In genomic region chr1:32361308-32361673, GRCh38 we compare ENCODE assay signal across 16 cellular contexts. TPM values are rescaled to one million over a fixed set of nuclear protein-coding genes. Genes with fewer than 3 reads are reported as not detected.
A peak's percentile ranks its signal among the peaks of the same experiment; 100 is the strongest.
DNase-seq lines count a peak whose midpoint lies in the region; ATAC-seq and TF ChIP-seq lines count a peak whose summit lies in the region.
"Had no signal": no experiment of that assay in that cellular context is flagged by ENCODE, and none has a peak within 500 bp of the region (broad histone marks: within the 10 kb centered on the region; RNA-seq: fewer than 3 reads in every experiment).

No MANE protein-coding gene starts in this region.

- H2AK5ac ChIP-seq in neuronal stem cell (ENCODE audit: low read depth, low read length): peak overlapping the region; percentile 54

- peak overlapping the region; percentile 31 for H3K18ac ChIP-seq in neuronal stem cell (ENCODE audit: low read length)

- H3K27me3 ChIP-seq in breast epithelium (no peaks in the 10 kb centered on the region), neuronal stem cell (ENCODE audit: control insufficient read depth in 3 of 3, insufficient read depth in 3 of 3, low read depth in 1 of 3, low read length in 3 of 3) (peaks cover 0 to 7% (median 0%) of the 10 kb centered on the region in 3 experiments), upper lobe of left lung (peaks cover 0 to 4% (median 0%) of the 10 kb centered on the region in 4 donors)
- H3K27me3 ChIP-seq in CD8-positive, alpha-beta memory T cell (ENCODE audit: insufficient read depth, low read length, poor library complexity, severe bottlenecking): no peaks in the 10 kb centered on the region

- ATAC-seq in effector memory CD8-positive, alpha-beta T cell (replicated peaks): no peak
- no peak for ATAC-seq in upper lobe of left lung (ENCODE audit: low FRiP score in 2 of 2)

- H3K4ac ChIP-seq in neuronal stem cell (ENCODE audit: low read length): no peak overlapping the region

- no peak for TF ChIP-seq POLR2A in breast epithelium (IDR thresholded peaks at IDR 0.05)
- TF ChIP-seq POLR2A in upper lobe of left lung (IDR thresholded peaks at IDR 0.05): no peak

- no peak overlapping the region for H2BK12ac ChIP-seq in neuronal stem cell (ENCODE audit: low read length)

- H3K9me3 ChIP-seq in breast epithelium (no peaks in the 10 kb centered on the region), neuronal stem cell (replicated peaks in 1 of 2; ENCODE audit: control insufficient read depth in 2 of 2, insufficient read depth in 1 of 2, low read depth in 1 of 2, low read length in 2 of 2) (peaks cover 0 to 2% of the 10 kb centered on the region in 2 donors), upper lobe of left lung (no peaks in the 10 kb centered on the region)
- H3K9me3 ChIP-seq in CD8-positive, alpha-beta memory T cell (ENCODE audit: low read length): no peaks in the 10 kb centered on the region
- H3K9me3 ChIP-seq: neutrophil had no signal

- peak overlapping the region; percentile 25 for H3K14ac ChIP-seq in neuronal stem cell (ENCODE audit: low read length)

- H3K27ac ChIP-seq in breast epithelium: peak overlapping the region; percentile 33 to 36
- H3K27ac ChIP-seq in neuronal stem cell (replicated peaks; ENCODE audit: low read length): no peak overlapping the region
- H3K27ac ChIP-seq in upper lobe of left lung: no peak overlapping the region
- no peak overlapping the region for H3K27ac ChIP-seq in CD8-positive, alpha-beta memory T cell (ENCODE audit: low read depth, low read length)
- H3K27ac ChIP-seq: neutrophil, PC-9 had no signal

- no peaks in the 10 kb centered on the region for H3K79me1 ChIP-seq in neuronal stem cell (ENCODE audit: low read depth, low read length)

- peaks cover 50% of the 10 kb centered on the region for H3K36me3 Mint-ChIP-seq in MCF 10A (ENCODE audit: insufficient read depth, unreplicated experiment)
- H3K36me3 Mint-ChIP-seq in effector memory CD8-positive, alpha-beta T cell (ENCODE audit: insufficient read depth): peaks cover 30% of the 10 kb centered on the region
- H3K36me3 Mint-ChIP-seq in CD8-positive, alpha-beta memory T cell: peaks cover 0 to 27% (median 14%) of the 10 kb centered on the region in 3 donors

- WGBS in neuronal stem cell (ENCODE audit: extremely low coverage in 2 of 2, insufficient read length in 2 of 2, insufficient replicate concordance in 1 of 2), 2 donors: no CpG with 5 or more reads among the region's 35 CpGs
- 77 to 78% methylated on average over 21 to 30 of the region's 35 CpGs for WGBS in upper lobe of left lung, 2 donors

- no peak overlapping the region for H4K91ac ChIP-seq in neuronal stem cell (ENCODE audit: low read depth, low read length, poor library complexity)

- no peak overlapping the region for H2AFZ ChIP-seq in neuronal stem cell (ENCODE audit: low read length)
- H2AFZ ChIP-seq: PC-9 had no signal

- intact Hi-C loops in breast epithelium (cut with DNase I; ENCODE audit: low total_unique reads) (no loop called here), MCF 10A (cut with micrococcal nuclease) (no loop called here)

- CTCF ChIA-PET in MCF 10A (lab: Yijun Ruan, JAX): no interaction called here
- CTCF ChIA-PET in CD8-positive, alpha-beta memory T cell (lab: Charles Lee): no interaction called here

- H3K4me3 Mint-ChIP-seq in MCF 10A (ENCODE audit: unreplicated experiment): no peak overlapping the region
- peak overlapping the region; percentile 66 to 70 for H3K4me3 Mint-ChIP-seq in effector memory CD8-positive, alpha-beta T cell
- no peak overlapping the region for H3K4me3 Mint-ChIP-seq in CD8-positive, alpha-beta memory T cell

- H3K36me3 ChIP-seq in breast epithelium: peaks cover 4% of the 10 kb centered on the region
- H3K36me3 ChIP-seq in neuronal stem cell (replicated peaks in 1 of 2; ENCODE audit: control insufficient read depth in 2 of 2, insufficient read depth in 2 of 2, low read length in 2 of 2): peaks cover 20 to 51% of the 10 kb centered on the region in 2 donors
- peaks cover 0 to 31% (median 15%) of the 10 kb centered on the region in 4 donors for H3K36me3 ChIP-seq in upper lobe of left lung
- H3K36me3 ChIP-seq in CD8-positive, alpha-beta memory T cell (ENCODE audit: insufficient read depth, low read length): no peaks in the 10 kb centered on the region

- no peak overlapping the region for H3K9ac ChIP-seq in neuronal stem cell (ENCODE audit: low read depth, low read length, poor library complexity)

- no peak overlapping the region for H2BK15ac ChIP-seq in neuronal stem cell (ENCODE audit: low read length)

- H3K9me3 Mint-ChIP-seq in MCF 10A (ENCODE audit: unreplicated experiment): no peaks in the 10 kb centered on the region
- no peaks in the 10 kb centered on the region for H3K9me3 Mint-ChIP-seq in effector memory CD8-positive, alpha-beta T cell
- no peaks in the 10 kb centered on the region for H3K9me3 Mint-ChIP-seq in CD8-positive, alpha-beta memory T cell
- H3K9me3 Mint-ChIP-seq: stimulated activated naive CD8-positive, alpha-beta T cell treated with anti-CD3 and anti-CD28 coated beads, Interleukin-15, Interleukin-2, amounts not matched to agents 100 ng/mL and 50 ng/mL, for 24 hours had no signal

- H3K23ac ChIP-seq in neuronal stem cell (ENCODE audit: low read depth, low read length, poor library complexity): peak overlapping the region; percentile 68

- BruUV-seq in MCF 10A (replicated peaks; lab: Mats Ljungman, UMichigan): no TSS peak

- no peaks in the 10 kb centered on the region for H3K27me3 Mint-ChIP-seq in MCF 10A (ENCODE audit: insufficient read depth, unreplicated experiment)
- H3K27me3 Mint-ChIP-seq in effector memory CD8-positive, alpha-beta T cell: peaks cover 0 to 9% of the 10 kb centered on the region in 2 donors
- peaks cover 3 to 4% of the 10 kb centered on the region in 2 donors for H3K27me3 Mint-ChIP-seq in CD8-positive, alpha-beta memory T cell
- H3K27me3 Mint-ChIP-seq: stimulated activated naive CD8-positive, alpha-beta T cell treated with anti-CD3 and anti-CD28 coated beads, Interleukin-15, Interleukin-2, amounts not matched to agents 100 ng/mL and 50 ng/mL, for 24 hours had no signal

- DNase-seq in breast epithelium (ENCODE audit: low spot score in 2 of 2): no peak
- no peak for DNase-seq in MCF 10A (ENCODE audit: unreplicated experiment)
- DNase-seq in effector memory CD8-positive, alpha-beta T cell: no peak
- DNase-seq in neuronal stem cell (ENCODE audit: low spot score): no peak
- no peak for DNase-seq in upper lobe of left lung
- no peak for DNase-seq in AML-193 (lab: John Stamatoyannopoulos, UW)
- DNase-seq in mucosa of gallbladder (ENCODE audit: low spot score): no peak
- no peak for DNase-seq in CD8-positive, alpha-beta memory T cell
- DNase-seq: ACHN; activated CD4-positive, alpha-beta T cell treated with anti-CD3 and anti-CD28 coated beads, Interleukin-2, amount 50 U/mL, for 4 hours; activated gamma-delta T cell treated with Interleukin-2 at 50 U/mL for 16 hours had no signal

- peak overlapping the region; percentile 31 to 64 (median 55) for H3K4me3 ChIP-seq in breast epithelium
- no peak overlapping the region for H3K4me3 ChIP-seq in neuronal stem cell (ENCODE audit: low read length in 2 of 2)
- H3K4me3 ChIP-seq in upper lobe of left lung: peak overlapping the region in 3 of 4 donors; percentile 33 to 47 (median 45)
- no peak overlapping the region for H3K4me3 ChIP-seq in CD8-positive, alpha-beta memory T cell (ENCODE audit: low read length)

- H2BK5ac ChIP-seq in neuronal stem cell (ENCODE audit: low read length): no peak overlapping the region

- no peak overlapping the region for H2BK120ac ChIP-seq in neuronal stem cell (ENCODE audit: low read depth, low read length)

- TF ChIP-seq CTCF in breast epithelium (IDR thresholded peaks at IDR 0.05) (no peak), MCF 10A (IDR thresholded peaks at IDR 0.05; ENCODE audit: unreplicated experiment) (no peak), upper lobe of left lung (IDR thresholded peaks at IDR 0.05) (no peak)

- no peak overlapping the region for H4K8ac ChIP-seq in neuronal stem cell (ENCODE audit: low read depth, low read length)

- TF ChIP-seq EP300 in upper lobe of left lung (IDR thresholded peaks at IDR 0.05): no peak

- peaks cover 0 to 5% of the 10 kb centered on the region in 2 donors for H3K4me1 ChIP-seq in breast epithelium
- peaks cover 0 to 4% of the 10 kb centered on the region in 2 donors for H3K4me1 ChIP-seq in neuronal stem cell (ENCODE audit: control insufficient read depth in 2 of 2, insufficient read depth in 1 of 2, low read depth in 1 of 2, low read length in 2 of 2)
- peaks cover 13 to 24% (median 15%) of the 10 kb centered on the region in 4 donors for H3K4me1 ChIP-seq in upper lobe of left lung
- peaks cover 10% of the 10 kb centered on the region for H3K4me1 ChIP-seq in CD8-positive, alpha-beta memory T cell (ENCODE audit: insufficient read depth, low read length)

- H3K27ac Mint-ChIP-seq in MCF 10A (ENCODE audit: low read depth, unreplicated experiment): no peak overlapping the region
- H3K27ac Mint-ChIP-seq in effector memory CD8-positive, alpha-beta T cell: no peak overlapping the region
- H3K27ac Mint-ChIP-seq in CD8-positive, alpha-beta memory T cell: peak overlapping the region in 1 of 8 donors; percentile 71
- H3K27ac Mint-ChIP-seq: stimulated activated naive CD8-positive, alpha-beta T cell treated with anti-CD3 and anti-CD28 coated beads, Interleukin-15, Interleukin-2, amounts not matched to agents 100 ng/mL and 50 ng/mL, for 24 hours had no signal

- H3K4me1 Mint-ChIP-seq in MCF 10A (ENCODE audit: insufficient read depth, unreplicated experiment): no peaks in the 10 kb centered on the region
- H3K4me1 Mint-ChIP-seq in effector memory CD8-positive, alpha-beta T cell (ENCODE audit: low read depth in 2 of 2): peaks cover 17 to 18% of the 10 kb centered on the region in 2 donors
- H3K4me1 Mint-ChIP-seq in CD8-positive, alpha-beta memory T cell: peaks cover 20 to 26% (median 22%) of the 10 kb centered on the region in 3 donors

- peak overlapping the region; percentile 89 for H3K4me2 ChIP-seq in neuronal stem cell (ENCODE audit: insufficient read depth, low read length, poor library complexity, severe bottlenecking)

- POLR2A ChIA-PET in MCF 10A (lab: Yijun Ruan, JAX): interaction anchor here (1.5 kb wide), 1 partner anchor 9 kb away, joined by 5 read pairs; no protein-coding TSS in a partner anchor
- POLR2A ChIA-PET in CD8-positive, alpha-beta memory T cell (lab: Charles Lee): no interaction called here

RNA-seq across cellular contexts. Expression of gene FAM229A, which starts 1.0 kb away (rescaled TPM):
- total RNA-seq in breast epithelium (10 to 100 TPM in 2 of 3 donors, 1 to 10 TPM in 1; 8.8 to 15.8 (median 10.2) TPM), MCF 10A (2022) (13.4 and 19.0 TPM in 2 replicates), upper lobe of left lung (10 to 100 TPM in 3 of 6 donors, 1 to 10 TPM in 3; 4.3 to 43.0 (median 10.5) TPM), mucosa of gallbladder (11.1 TPM)
- 8.1 TPM for polyA plus RNA-seq in neuronal stem cell (2013, experiment 1 of 2)
- 8.3 TPM for polyA plus RNA-seq in neuronal stem cell (2013, experiment 2 of 2)
- total RNA-seq in CD8-positive, alpha-beta memory T cell: 1 to 10 TPM; 4.4 to 5.2 TPM
- polyA plus RNA-seq in CD8-positive, alpha-beta memory T cell: 0.40 TPM

RNA-seq across cellular contexts. Expression of gene TSSK3, which starts 1.0 kb away (rescaled TPM):
- total RNA-seq in breast epithelium (1 to 10 TPM; 1.4 to 3.9 (median 3.4) TPM), MCF 10A (2022) (2.0 and 2.3 TPM in 2 replicates), upper lobe of left lung (1 to 10 TPM in 4 of 6 donors, not detected in 2; 1.2 to 2.3 (median 1.8) TPM), mucosa of gallbladder (3.3 TPM)
- 1.0 TPM for polyA plus RNA-seq in neuronal stem cell (2013, experiment 1 of 2)
- polyA plus RNA-seq in neuronal stem cell (2013, experiment 2 of 2): 1.1 TPM
- 1 to 10 TPM in 1 of 2 experiments, under 1 TPM in 1; 0.33 to 1.1 TPM for total RNA-seq in CD8-positive, alpha-beta memory T cell
- 0.44 TPM for polyA plus RNA-seq in CD8-positive, alpha-beta memory T cell
- total RNA-seq: Daoy, kidney epithelial cell had no signal

RNA-seq across cellular contexts. Expression of gene MARCKSL1, which starts 25.3 kb away (rescaled TPM):
- total RNA-seq in breast epithelium: 10 to 100 TPM; 33.4 to 82.8 (median 47.9) TPM
- 0.65 and 1.0 TPM in 2 replicates for total RNA-seq in MCF 10A (2022)
- polyA plus RNA-seq in neuronal stem cell (2013, experiment 1 of 2): 808 TPM
- 809 TPM for polyA plus RNA-seq in neuronal stem cell (2013, experiment 2 of 2)
- 10 to 100 TPM in 2 of 6 donors, 1 to 10 TPM in 4; 1.0 to 56.9 (median 9.4) TPM for total RNA-seq in upper lobe of left lung
- 303 TPM for total RNA-seq in mucosa of gallbladder
- 10 to 100 TPM; 11.6 to 12.1 TPM for total RNA-seq in CD8-positive, alpha-beta memory T cell
- 45.8 TPM for polyA plus RNA-seq in CD8-positive, alpha-beta memory T cell

RNA-seq across cellular contexts. Expression of gene BSDC1, which starts 33.0 kb away (rescaled TPM):
- 100 to 1,000 TPM in 1 of 3 donors, 10 to 100 TPM in 2; 86.9 to 123 (median 95.1) TPM for total RNA-seq in breast epithelium
- 52.6 and 56.2 TPM in 2 replicates for total RNA-seq in MCF 10A (2022)
- polyA plus RNA-seq in neuronal stem cell (2013, experiment 1 of 2): 34.0 TPM
- polyA plus RNA-seq in neuronal stem cell (2013, experiment 2 of 2): 36.4 TPM
- total RNA-seq in upper lobe of left lung: 100 to 1,000 TPM in 1 of 6 donors, 10 to 100 TPM in 5; 60.8 to 116 (median 68.9) TPM
- 101 TPM for total RNA-seq in mucosa of gallbladder
- total RNA-seq in CD8-positive, alpha-beta memory T cell: 10 to 100 TPM; 35.1 to 37.6 TPM
- 50.0 TPM for polyA plus RNA-seq in CD8-positive, alpha-beta memory T cell

Comparison
In these comparisons a context has a peak if more than half of its experiments do, and no peak if none do; other contexts are left out.
1. H3K27ac ChIP-seq: peak in breast epithelium (2 of 2); none in neuronal stem cell (single experiment), upper lobe of left lung (0 of 4) and CD8-positive, alpha-beta memory T cell (single experiment).
2. H3K4me3 ChIP-seq: peak in breast epithelium (3 of 3) and upper lobe of left lung (3 of 4); none in neuronal stem cell (0 of 2) and CD8-positive, alpha-beta memory T cell (single experiment).
3. H3K4me3 Mint-ChIP-seq: peak in effector memory CD8-positive, alpha-beta T cell (2 of 2); none in MCF 10A (single experiment) and CD8-positive, alpha-beta memory T cell (0 of 7).